ENCODE assay signal across 31 cellular contexts in the genomic region with DNA sequence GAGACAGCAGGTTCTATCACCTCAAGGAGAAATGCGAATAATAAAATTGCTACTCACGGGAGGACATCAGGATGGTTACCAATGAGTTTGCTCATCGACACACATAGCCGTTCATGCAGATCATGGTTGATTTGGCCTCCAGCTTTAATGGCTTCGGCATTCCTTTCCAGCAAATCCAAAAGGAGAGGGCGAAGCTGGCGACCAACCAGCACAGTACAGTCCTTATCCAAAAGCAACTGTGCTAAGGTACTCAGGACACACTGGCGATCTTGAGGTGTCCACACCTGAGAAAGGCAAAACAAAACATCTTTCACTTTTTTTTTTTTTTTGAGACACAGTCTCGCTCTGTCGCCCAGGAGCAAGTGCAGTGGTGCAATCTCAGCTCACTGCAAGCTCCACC.
"Had no signal": no experiment of that assay in that cellular context is flagged by ENCODE, and none has a peak within 500 bp of the region (broad histone marks: within the 10 kb centered on the region; RNA-seq: fewer than 3 reads in every experiment).

No MANE protein-coding gene starts in this region.

- H3K27me3 Mint-ChIP-seq: activated CD4-positive, alpha-beta memory T cell treated with anti-CD3 and anti-CD28 coated beads for 36 hours; activated CD4-positive, alpha-beta T cell treated with anti-CD3 and anti-CD28 coated beads for 36 hours; activated CD4-positive, alpha-beta T cell treated with anti-CD3 and anti-CD28 coated beads, Interleukin-2, amount 10 ng/mL, durations not matched to agents 24 days and 14 days; activated naive CD8-positive, alpha-beta T cell; activated T-helper 17 cell treated with anti-CD3 and anti-CD28 coated beads, Interleukin-2, amount 50 U/mL, for 72 hours; central memory CD8-positive, alpha-beta T cell; effector memory CD8-positive, alpha-beta T cell had no signal

- ATAC-seq: activated CD4-positive, alpha-beta T cell treated with anti-CD3 and anti-CD28 coated beads for 36 hours; activated CD8-positive, alpha-beta T cell treated with anti-CD3 and anti-CD28 coated beads, Interleukin-2, amount 10 ng/mL, durations not matched to agents 7 days and 5 days; activated T-cell treated with anti-CD3 and anti-CD28 coated beads, Interleukin-2, amount 50 U/mL, for 4 hours; activated T-helper 17 cell treated with anti-CD3 and anti-CD28 coated beads, Interleukin-2, amount 50 U/mL, for 72 hours; effector memory CD8-positive, alpha-beta T cell; foreskin keratinocyte; gastrocnemius medialis; heart left ventricle had no signal

- H3K27ac ChIP-seq: brain microvascular endothelial cell, esophagus muscularis mucosa, foreskin keratinocyte, gastrocnemius medialis, heart left ventricle, WERI-Rb-1 had no signal

- DNase-seq: activated CD4-positive, alpha-beta memory T cell treated with anti-CD3 and anti-CD28 coated beads for 36 hours; activated CD4-positive, alpha-beta T cell treated with anti-CD3 and anti-CD28 coated beads for 36 hours; activated CD4-positive, alpha-beta T cell treated with anti-CD3 and anti-CD28 coated beads, Interleukin-2, amount 10 ng/mL, durations not matched to agents 24 days and 14 days; activated CD4-positive, CD25-positive, alpha-beta regulatory T cell; activated CD4-positive, CD25-positive, alpha-beta regulatory T cell treated with anti-CD3 and anti-CD28 coated beads, Interleukin-2, amount 50 U/mL, for 72 hours; activated CD8-positive, alpha-beta T cell treated with anti-CD3 and anti-CD28 coated beads, Interleukin-2, amount 10 ng/mL, durations not matched to agents 7 days and 5 days; activated effector memory CD4-positive, alpha-beta T cell treated with Interleukin-2 at 50 U/mL for 16 hours; activated gamma-delta T cell treated with Interleukin-2 at 50 U/mL for 16 hours; activated naive CD4-positive, alpha-beta T cell treated with anti-CD3 and anti-CD28 coated beads, Interleukin-2, amount 50 U/mL, for 16 hours; activated naive CD4-positive, alpha-beta T cell treated with Interleukin-2 at 50 U/mL for 16 hours; activated T-cell treated with anti-CD3 and anti-CD28 coated beads, Interleukin-2, amount 50 U/mL, for 4 hours; amniotic stem cell; anterior cingulate cortex; brain microvascular endothelial cell; cortex of kidney; dermis blood vessel endothelial cell; effector CD4-positive, alpha-beta T cell; effector memory CD8-positive, alpha-beta T cell; erythroblast; foreskin keratinocyte; gastrocnemius medialis; glutamatergic neuron; heart left ventricle; T1000; WERI-Rb-1 had no signal

- H3K27me3 ChIP-seq: brain microvascular endothelial cell, esophagus muscularis mucosa, foreskin keratinocyte, gastrocnemius medialis, heart left ventricle had no signal

- H3K4me1 ChIP-seq: esophagus muscularis mucosa, foreskin keratinocyte, gastrocnemius medialis had no signal

- H3K27ac Mint-ChIP-seq: activated CD4-positive, alpha-beta memory T cell treated with anti-CD3 and anti-CD28 coated beads for 36 hours; activated CD4-positive, alpha-beta T cell treated with anti-CD3 and anti-CD28 coated beads for 36 hours; activated CD4-positive, alpha-beta T cell treated with anti-CD3 and anti-CD28 coated beads, Interleukin-2, amount 10 ng/mL, durations not matched to agents 24 days and 14 days; activated CD8-positive, alpha-beta T cell treated with anti-CD3 and anti-CD28 coated beads, Interleukin-2, amount 10 ng/mL, durations not matched to agents 7 days and 5 days; activated naive CD8-positive, alpha-beta T cell; activated T-helper 17 cell treated with anti-CD3 and anti-CD28 coated beads, Interleukin-2, amount 50 U/mL, for 72 hours; T-helper 1 cell treated with Interleukin-12 subunit alpha and Interleukin-12 subunit beta and Interleukin-4 antibody, amounts not matched to agents 30 μg/mL and 1 μg/mL, for 36 hours; T-helper 2 cell treated with Interferon-gamma antibody and Interleukin-4, amounts not matched to agents 5 μg/mL and 100 μg/mL, for 36 hours had no signal

- H3K9me3 Mint-ChIP-seq: activated CD4-positive, alpha-beta memory T cell treated with anti-CD3 and anti-CD28 coated beads for 36 hours; activated CD4-positive, alpha-beta T cell treated with anti-CD3 and anti-CD28 coated beads, Interleukin-2, amount 10 ng/mL, durations not matched to agents 24 days and 14 days; activated T-cell treated with anti-CD3 and anti-CD28 coated beads, Interleukin-2, amount 50 U/mL, for 4 hours; activated T-helper 17 cell treated with anti-CD3 and anti-CD28 coated beads, Interleukin-2, amount 50 U/mL, for 72 hours; central memory CD8-positive, alpha-beta T cell; effector memory CD8-positive, alpha-beta T cell; T-helper 1 cell treated with Interleukin-12 subunit alpha and Interleukin-12 subunit beta and Interleukin-4 antibody, amounts not matched to agents 30 μg/mL and 1 μg/mL, for 36 hours; T-helper 2 cell treated with Interferon-gamma antibody and Interleukin-4, amounts not matched to agents 5 μg/mL and 100 μg/mL, for 36 hours had no signal

- H3K36me3 ChIP-seq: brain microvascular endothelial cell had no signal

- H3K9me3 ChIP-seq: esophagus muscularis mucosa, gastrocnemius medialis, heart left ventricle had no signal

- H3K4me3 ChIP-seq: esophagus muscularis mucosa, gastrocnemius medialis, heart left ventricle had no signal

- H3K4me3 Mint-ChIP-seq: activated CD4-positive, alpha-beta memory T cell treated with anti-CD3 and anti-CD28 coated beads for 36 hours; activated CD4-positive, alpha-beta T cell treated with anti-CD3 and anti-CD28 coated beads for 36 hours; activated CD4-positive, alpha-beta T cell treated with anti-CD3 and anti-CD28 coated beads, Interleukin-2, amount 10 ng/mL, durations not matched to agents 24 days and 14 days; activated CD8-positive, alpha-beta T cell treated with anti-CD3 and anti-CD28 coated beads, Interleukin-2, amount 10 ng/mL, durations not matched to agents 7 days and 5 days; activated naive CD8-positive, alpha-beta T cell; activated T-cell treated with anti-CD3 and anti-CD28 coated beads, Interleukin-2, amount 50 U/mL, for 4 hours; activated T-helper 17 cell treated with anti-CD3 and anti-CD28 coated beads, Interleukin-2, amount 50 U/mL, for 72 hours; central memory CD8-positive, alpha-beta T cell; effector memory CD8-positive, alpha-beta T cell; T-helper 1 cell treated with Interleukin-12 subunit alpha and Interleukin-12 subunit beta and Interleukin-4 antibody, amounts not matched to agents 30 μg/mL and 1 μg/mL, for 36 hours; T-helper 2 cell treated with Interferon-gamma antibody and Interleukin-4, amounts not matched to agents 5 μg/mL and 100 μg/mL, for 36 hours had no signal
